ENCODE assay signal across 7 cellular contexts in genomic region chr18:12243272-12243671, GRCh38. TPM values are rescaled to one million over a fixed set of nuclear protein-coding genes. Genes with fewer than 3 reads are reported as not detected.
"Had no signal": no experiment of that assay in that cellular context is flagged by ENCODE, and none has a peak within 500 bp of the region (broad histone marks: within the 10 kb centered on the region; RNA-seq: fewer than 3 reads in every experiment).

No MANE protein-coding gene starts in this region.

RNA-seq across cellular contexts. Expression of gene CIDEA, which starts 10.9 kb away (rescaled TPM):
- total RNA-seq: GM23248, GM23338, H1, H4, H7, H9, HFFc6 had no signal
- polyA plus RNA-seq: GM23248, H1 had no signal
